Comparison of ENCODE assay signal across 4 cellular contexts in the genomic region with DNA sequence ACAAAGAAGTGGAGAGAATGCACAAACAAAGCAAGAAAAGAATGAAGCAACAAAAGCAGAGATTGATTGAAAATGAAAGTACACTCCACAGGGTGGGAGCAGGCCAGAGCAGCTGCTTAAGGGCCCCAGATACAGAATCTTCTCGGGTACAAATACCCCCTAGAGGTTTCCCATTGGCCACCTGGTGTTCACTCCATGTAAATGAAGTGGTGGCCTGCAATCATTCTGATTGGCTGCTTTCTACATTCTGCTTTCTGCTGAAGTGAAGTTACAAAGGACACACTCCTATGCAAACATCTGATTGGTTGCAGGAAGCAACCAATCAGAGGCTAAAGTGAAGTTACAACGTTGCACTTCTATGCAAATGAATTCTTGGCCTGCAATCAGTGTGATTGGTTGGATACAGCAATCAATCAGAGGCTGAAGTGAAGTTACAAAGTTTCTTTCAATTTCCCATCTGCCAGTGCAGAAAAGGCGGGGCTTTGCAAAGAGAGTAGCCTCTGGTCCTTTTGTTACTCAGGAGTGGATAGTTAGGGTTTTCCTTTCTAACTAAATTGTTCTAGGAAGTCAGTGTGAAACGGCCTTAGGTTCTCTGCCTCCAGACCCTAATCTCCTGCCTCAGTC.
TF ChIP-seq lines count a peak whose summit lies in the region.

No MANE protein-coding gene starts in this region.

TF ChIP-seq in HEK293T, 16 proteins besides CTCF, POLR2A, EP300 and RAD21 (continued from another document):
- peak; percentile 86 for TF ChIP-seq PKNOX1 (IDR thresholded peaks at IDR 0.05)

TF ChIP-seq in H1, 55 proteins besides CTCF, POLR2A, EP300 and RAD21:
- TF ChIP-seq MAX (IDR thresholded peaks at IDR 0.05) (no peak), CTBP2 (IDR thresholded peaks at IDR 0.05; ENCODE audit: borderline replicate concordance, insufficient read depth, insufficient read length, low read length) (no peak), POLR2AphosphoS5 (IDR thresholded peaks at IDR 0.05; ENCODE audit: low read depth, low read length) (no peak), HDAC2 (IDR thresholded peaks at IDR 0.05; ENCODE audit: borderline replicate concordance in 1 of 2, low read depth in 2 of 2, low read length in 2 of 2) (no peak), SIRT6 (IDR thresholded peaks at IDR 0.05; ENCODE audit: low read length) (no peak), TAF7 (optimal IDR thresholded peaks at IDR 0.05; ENCODE audit: borderline replicate concordance, low read depth, low read length) (no peak), HDAC6 (IDR thresholded peaks at IDR 0.05; ENCODE audit: low read depth, low read length) (no peak), SIN3A (conservative IDR thresholded peaks at IDR 0.05 in 1 of 2, IDR thresholded peaks at IDR 0.05 in 1 of 2; ENCODE audit: low read depth in 1 of 2, low read length in 2 of 2) (no peak), JUN (IDR thresholded peaks at IDR 0.05; ENCODE audit: low read depth, low read length) (no peak)

TF ChIP-seq in SK-N-SH treated with all-trans-retinoic acid at 6 μM for 48 hours, 23 proteins besides CTCF, POLR2A, EP300 and RAD21 (continued from another document):
- TF ChIP-seq ZC3H10 (CRISPR knock-in tag; IDR thresholded peaks at IDR 0.05) (no peak), ZNF8 (CRISPR knock-in tag; IDR thresholded peaks at IDR 0.05) (no peak), PATZ1 (CRISPR knock-in tag; IDR thresholded peaks at IDR 0.05; ENCODE audit: borderline replicate concordance) (no peak), OSR1 (CRISPR knock-in tag; IDR thresholded peaks at IDR 0.05) (no peak), TOX (CRISPR knock-in tag; IDR thresholded peaks at IDR 0.05; ENCODE audit: borderline replicate concordance) (no peak), ESRRG (CRISPR knock-in tag; IDR thresholded peaks at IDR 0.05) (no peak), GLIS3 (CRISPR knock-in tag; IDR thresholded peaks at IDR 0.05) (no peak), CREB5 (CRISPR knock-in tag; IDR thresholded peaks at IDR 0.05; ENCODE audit: low read depth) (no peak), ARNTL (CRISPR knock-in tag; IDR thresholded peaks at IDR 0.05; ENCODE audit: borderline replicate concordance, low read depth) (no peak), ZNF70 (CRISPR knock-in tag; IDR thresholded peaks at IDR 0.05) (no peak)

TF ChIP-seq in GM12891, 5 proteins besides CTCF, POLR2A, EP300 and RAD21 (continued from another document):
- no peak for TF ChIP-seq POU2F2 (IDR thresholded peaks at IDR 0.05; ENCODE audit: low read depth, low read length)
- no peak for TF ChIP-seq POLR2AphosphoS5 (IDR thresholded peaks at IDR 0.05; ENCODE audit: low read depth, low read length)
- TF ChIP-seq SPI1 (IDR thresholded peaks at IDR 0.05; ENCODE audit: low read depth, low read length): no peak
